15 cellular contexts compared by ENCODE assay signal in genomic region chr20:4894981-4895381, GRCh38.
DNase-seq lines count a peak whose midpoint lies in the region; ATAC-seq and TF ChIP-seq lines count a peak whose summit lies in the region.
"Had no signal": no experiment of that assay in that cellular context is flagged by ENCODE, and none has a peak within 500 bp of the region (broad histone marks: within the 10 kb centered on the region; RNA-seq: fewer than 3 reads in every experiment).

No MANE protein-coding gene starts in this region.

- no peaks in the 10 kb centered on the region for H3K9me3 Mint-ChIP-seq in brain
- no peaks in the 10 kb centered on the region for H3K9me3 Mint-ChIP-seq in nephron progenitor cell
- H3K9me3 Mint-ChIP-seq: activated naive CD8-positive, alpha-beta T cell treated with anti-CD3 and anti-CD28 coated beads, Interleukin-2, amount 50 U/mL, for 24 hours had no signal

- H3K4me3 Mint-ChIP-seq in brain (no peak overlapping the region), nephron progenitor cell (no peak overlapping the region)
- H3K4me3 Mint-ChIP-seq: activated CD8-positive, alpha-beta memory T cell treated with anti-CD3 and anti-CD28 coated beads, Interleukin-2, amount 10 ng/mL, durations not matched to agents 7 days and 5 days; activated naive CD8-positive, alpha-beta T cell treated with anti-CD3 and anti-CD28 coated beads, Interleukin-2, amount 50 U/mL, for 24 hours had no signal

- H3K27ac Mint-ChIP-seq in brain (peak overlapping the region in 3 of 5 experiments; percentile 3 to 85 (median 57)), nephron progenitor cell (peak overlapping the region; percentile 5)
- H3K27ac Mint-ChIP-seq: activated CD8-positive, alpha-beta memory T cell treated with anti-CD3 and anti-CD28 coated beads, Interleukin-2, amount 10 ng/mL, durations not matched to agents 7 days and 5 days; activated naive CD8-positive, alpha-beta T cell treated with anti-CD3 and anti-CD28 coated beads, Interleukin-2, amount 50 U/mL, for 24 hours had no signal

- H3K4me3 ChIP-seq in BLaER1, result peak overlapping the region; percentile 8; the same call in 1 of the 2 replicates
- H3K4me3 ChIP-seq: esophagus squamous epithelium, lower lobe of right lung had no signal

- H3K36me3 ChIP-seq in BLaER1, result peaks cover 58% of the 10 kb centered on the region
- H3K36me3 ChIP-seq: BE2C had no signal

- no peaks in the 10 kb centered on the region for H3K27me3 ChIP-seq in BLaER1
- H3K27me3 ChIP-seq: BE2C, esophagus squamous epithelium had no signal

- peak overlapping the region; percentile 46; the same call in 1 of the 2 replicates for H3K27ac ChIP-seq in BLaER1
- H3K27ac ChIP-seq: esophagus squamous epithelium, lower lobe of right lung had no signal

- H3K27me3 Mint-ChIP-seq in brain (peaks cover 4% of the 10 kb centered on the region), nephron progenitor cell (ENCODE audit: low read depth, poor library complexity) (peaks cover 8% of the 10 kb centered on the region)
- H3K27me3 Mint-ChIP-seq: activated CD8-positive, alpha-beta memory T cell treated with anti-CD3 and anti-CD28 coated beads, Interleukin-2, amount 10 ng/mL, durations not matched to agents 7 days and 5 days; activated naive CD8-positive, alpha-beta T cell treated with anti-CD3 and anti-CD28 coated beads, Interleukin-2, amount 50 U/mL, for 24 hours had no signal

- no peaks in the 10 kb centered on the region for H3K9me3 ChIP-seq in BLaER1
- H3K9me3 ChIP-seq: BE2C, esophagus squamous epithelium, lower lobe of right lung had no signal

- DNase-seq in nephron progenitor cell (no peak), SW480 (ENCODE audit: low spot score) (no peak), NCI-H345 (lab: John Stamatoyannopoulos, UW) (no peak), H4 (ENCODE audit: low spot score) (no peak)
- no peak for DNase-seq in activated CD4-positive, CD25-positive, alpha-beta regulatory T cell treated with anti-CD3 and anti-CD28 coated beads, Interleukin-2, amount 50 U/mL, for 72 hours
- DNase-seq: activated CD8-positive, alpha-beta memory T cell treated with anti-CD3 and anti-CD28 coated beads, Interleukin-2, amount 10 ng/mL, durations not matched to agents 7 days and 5 days; activated naive CD8-positive, alpha-beta T cell treated with anti-CD3 and anti-CD28 coated beads, Interleukin-2, amount 50 U/mL, for 24 hours; BE2C; esophagus squamous epithelium; lower lobe of right lung; NCI-H1417 treated with DMSO at 0.1 percent for 48 hours; NCI-H524 treated with DMSO at 0.1 percent for 48 hours had no signal

- peaks cover 42% of the 10 kb centered on the region for H3K36me3 Mint-ChIP-seq in brain
- H3K36me3 Mint-ChIP-seq in nephron progenitor cell (ENCODE audit: low read depth), result peaks cover 20% of the 10 kb centered on the region
- H3K36me3 Mint-ChIP-seq: activated CD8-positive, alpha-beta memory T cell treated with anti-CD3 and anti-CD28 coated beads, Interleukin-2, amount 10 ng/mL, durations not matched to agents 7 days and 5 days had no signal

- H3K9ac ChIP-seq in BLaER1, result 0 out of 2 replicates have a peak overlapping the region, but pooled peaks have one; percentile 35

- peaks cover 46% of the 10 kb centered on the region for H3K4me1 Mint-ChIP-seq in brain
- H3K4me1 Mint-ChIP-seq in nephron progenitor cell, result peaks cover 45% of the 10 kb centered on the region

- peaks cover 69% of the 10 kb centered on the region for H3K4me1 ChIP-seq in BLaER1

- H3K4me2 ChIP-seq in BLaER1, result peak overlapping the region; percentile 78

- peaks cover 60% of the 10 kb centered on the region for H4K20me1 ChIP-seq in BLaER1

- no peak for TF ChIP-seq CTCF in brain (conservative IDR thresholded peaks at IDR 0.05)
- no peak for TF ChIP-seq CTCF in nephron progenitor cell (IDR thresholded peaks at IDR 0.05)

- ATAC-seq in HG03342 (IDR thresholded peaks at IDR 0.05; ENCODE audit: unreplicated experiment), result peak; percentile 55
- ATAC-seq: activated CD8-positive, alpha-beta memory T cell treated with anti-CD3 and anti-CD28 coated beads, Interleukin-2, amount 10 ng/mL, durations not matched to agents 7 days and 5 days; activated naive CD8-positive, alpha-beta T cell treated with anti-CD3 and anti-CD28 coated beads, Interleukin-2, amount 50 U/mL, for 24 hours; lower lobe of right lung had no signal
